ENCODE assay signal across 9 cellular contexts in the genomic region with DNA sequence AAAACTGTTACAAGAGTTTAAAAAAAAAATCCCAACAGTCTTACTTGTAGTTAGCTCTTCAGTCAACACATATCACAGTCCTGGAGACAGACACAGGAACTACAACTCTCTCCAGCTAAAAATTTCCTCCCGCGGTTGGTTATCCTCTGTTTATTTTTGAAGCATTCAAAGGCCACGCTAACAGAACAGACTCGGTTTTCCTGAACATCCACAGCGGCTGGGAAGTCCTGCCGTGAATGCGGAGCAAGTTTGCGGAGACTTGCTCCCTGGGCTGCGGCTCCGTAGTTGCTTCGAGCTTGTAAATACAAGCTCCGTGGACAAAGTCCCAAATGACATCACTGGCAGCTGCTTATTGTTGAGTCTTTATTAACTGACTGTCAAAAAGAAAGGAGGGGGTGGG. TPM values are rescaled to one million over a fixed set of nuclear protein-coding genes. Genes with fewer than 3 reads are reported as not detected.
A peak's percentile ranks its signal among the peaks of the same experiment; 100 is the strongest.
DNase-seq lines count a peak whose midpoint lies in the region; ATAC-seq and TF ChIP-seq lines count a peak whose summit lies in the region.
"Had no signal": no experiment of that assay in that cellular context is flagged by ENCODE, and none has a peak within 500 bp of the region (broad histone marks: within the 10 kb centered on the region; RNA-seq: fewer than 3 reads in every experiment).

A gene (minus strand): TSS at position 292 of the 400 bp plus-strand sequence. CDS start 50,937 bp downstream, outside the sequence.

- H3K79me1 ChIP-seq in mesendoderm (ENCODE audit: low read length): no peaks in the 10 kb centered on the region

- WGBS in mesendoderm (ENCODE audit: extremely low coverage, insufficient coverage, low lambda C conversion rate): no CpG with 5 or more reads among the region's 12 CpGs
- 2 to 12% methylated on average over 11 to 12 of the region's 12 CpGs for WGBS in tibial nerve, 2 donors

- ATAC-seq in HG03442 (IDR thresholded peaks at IDR 0.05; ENCODE audit: unreplicated experiment) (no peak), GM19035 (IDR thresholded peaks at IDR 0.05; ENCODE audit: unreplicated experiment) (no peak)

- no peaks in the 10 kb centered on the region for H3K79me2 ChIP-seq in mesendoderm (ENCODE audit: control insufficient read depth, insufficient read depth, low read length)

- H2BK120ac ChIP-seq in mesendoderm (ENCODE audit: low read depth, low read length): no peak within 1 kb of the TSS

- no peak within 1 kb of the TSS for H2AK5ac ChIP-seq in mesendoderm (ENCODE audit: low read length)

- peak within 1 kb of the TSS; percentile 56 for H3K18ac ChIP-seq in mesendoderm (ENCODE audit: low read length)

- no peaks in the 10 kb centered on the region for H3K36me3 ChIP-seq in mesendoderm (ENCODE audit: control insufficient read depth, insufficient read depth, low read length)
- H3K36me3 ChIP-seq in tibial nerve: no peaks in the 10 kb centered on the region

- no peak within 1 kb of the TSS for H4K8ac ChIP-seq in mesendoderm (ENCODE audit: low read depth, low read length)

- peak within 1 kb of the TSS; percentile 6 for H3K27ac ChIP-seq in epithelial cell of prostate
- no peak within 1 kb of the TSS for H3K27ac ChIP-seq in mesendoderm (ENCODE audit: low read depth, low read length)
- peak within 1 kb of the TSS; percentile 1 to 58 (median 34) for H3K27ac ChIP-seq in tibial nerve

- H2BK5ac ChIP-seq in mesendoderm (ENCODE audit: low read length): no peak within 1 kb of the TSS

- H3K9me3 ChIP-seq in tibial nerve: no peaks in the 10 kb centered on the region

- H3K56ac ChIP-seq in mesendoderm (ENCODE audit: low read length): no peak within 1 kb of the TSS

- H3K9ac ChIP-seq in mesendoderm (ENCODE audit: low read length): no peak within 1 kb of the TSS

- H3K4me3 ChIP-seq in mesendoderm (ENCODE audit: low read length) (no peak within 1 kb of the TSS), tibial nerve (peak within 1 kb of the TSS; percentile 4 to 35 (median 16))

- no peak within 1 kb of the TSS for H3K23ac ChIP-seq in mesendoderm (ENCODE audit: low read length)

- no peak within 1 kb of the TSS for H4K5ac ChIP-seq in mesendoderm (ENCODE audit: low read length)

- no peak within 1 kb of the TSS for H3K4me2 ChIP-seq in mesendoderm (ENCODE audit: low read length)

- peak in 3 of 5 experiments; percentile 11 to 28 (median 17) for TF ChIP-seq CTCF in tibial nerve (IDR thresholded peaks at IDR 0.05)

- TF ChIP-seq POLR2A in tibial nerve (IDR thresholded peaks at IDR 0.05): no peak

- peaks cover 2% of the 10 kb centered on the region for H3K4me1 ChIP-seq in mesendoderm (ENCODE audit: control insufficient read depth, low read depth, low read length)
- peaks cover 0 to 12% (median 3%) of the 10 kb centered on the region in 4 donors for H3K4me1 ChIP-seq in tibial nerve

- H2BK15ac ChIP-seq in mesendoderm (replicated peaks; ENCODE audit: low read depth): no peak within 1 kb of the TSS

- DNase-seq in DMS53 (lab: John Stamatoyannopoulos, UW) (peak; percentile 56), DMS53 treated with DMSO at 0.1 percent for 48 hours (lab: John Stamatoyannopoulos, UW; ENCODE audit: unreplicated experiment) (no peak), epithelial cell of prostate (ENCODE audit: low read depth, low spot score) (no peak), mesendoderm (no peak), tibial nerve (ENCODE audit: low spot score in 2 of 2) (peak in 1 of 2 donors; percentile 27)
- DNase-seq in central memory CD4-positive, alpha-beta T cell: no peak
- DNase-seq: NCI-H69 had no signal

- TF ChIP-seq EP300 in tibial nerve (IDR thresholded peaks at IDR 0.05): peak in 1 of 2 donors; percentile 10

- no peak within 1 kb of the TSS for H3K4ac ChIP-seq in mesendoderm (ENCODE audit: low read depth, low read length)

- H3K27me3 ChIP-seq in mesendoderm (ENCODE audit: insufficient read depth, low read length, poor library complexity) (no peaks in the 10 kb centered on the region), tibial nerve (no peaks in the 10 kb centered on the region)

RNA-seq across cellular contexts. Expression of the gene that starts here (rescaled TPM):
- polyA plus RNA-seq in mesendoderm (2013, experiment 1 of 2): 0.27 TPM
- 0.38 TPM for polyA plus RNA-seq in mesendoderm (2013, experiment 2 of 2)
- 10 to 100 TPM in 1 of 4 donors, 1 to 10 TPM in 3; 2.7 to 11.7 (median 5.6) TPM for total RNA-seq in tibial nerve
